ENCODE assay signal across 29 cellular contexts in genomic region chr5:101515721-101516120, GRCh38.
DNase-seq lines count a peak whose midpoint lies in the region; TF ChIP-seq lines count a peak whose summit lies in the region.
"Had no signal": no experiment of that assay in that cellular context is flagged by ENCODE, and none has a peak within 500 bp of the region (broad histone marks: within the 10 kb centered on the region; RNA-seq: fewer than 3 reads in every experiment).

No MANE protein-coding gene starts in this region.

- TF ChIP-seq POLR2A in thyroid gland (IDR thresholded peaks at IDR 0.05) (no peak), stomach (IDR thresholded peaks at IDR 0.05) (no peak)

- intact Hi-C loops in thyroid gland (cut with DNase I) = no loop called here
- intact Hi-C loops in stomach (cut with DNase I; ENCODE audit: low total_unique reads) = no loop called here

- TF ChIP-seq CTCF in thyroid gland (IDR thresholded peaks at IDR 0.05) (no peak), stomach (IDR thresholded peaks at IDR 0.05) (no peak)

- H3K4me3 ChIP-seq in thyroid gland (replicated peaks in 1 of 3) = no peak overlapping the region
- no peak overlapping the region for H3K4me3 ChIP-seq in stomach
- H3K4me3 ChIP-seq: A549; BLaER1; BLaER1 treated with 17β-estradiol and CSF1 and Interleukin-3, amounts not matched to agents 10 nM and 100 nM had no signal

- H3K36me3 ChIP-seq in thyroid gland (no peaks in the 10 kb centered on the region), stomach (no peaks in the 10 kb centered on the region)
- H3K36me3 ChIP-seq: BE2C, BLaER1 had no signal

- 27 to 31% methylated on average over 2 of the region's 2 CpGs for WGBS in thyroid gland, 2 donors
- WGBS in stomach, 5 donors = 66 to 82% (median 74%) methylated on average over 2 of the region's 2 CpGs

- H3K27me3 ChIP-seq in thyroid gland (no peaks in the 10 kb centered on the region), stomach (no peaks in the 10 kb centered on the region)
- H3K27me3 ChIP-seq: BE2C; BLaER1; BLaER1 treated with 17β-estradiol and CSF1 and Interleukin-3, amounts not matched to agents 10 nM and 100 nM had no signal

- H3K27ac ChIP-seq in thyroid gland = peak overlapping the region; percentile 14 to 60 (median 17)
- H3K27ac ChIP-seq in stomach = no peak overlapping the region
- H3K27ac ChIP-seq: 22Rv1; A549; BLaER1; BLaER1 treated with 17β-estradiol and CSF1 and Interleukin-3, amounts not matched to agents 10 nM and 100 nM; C4-2B had no signal

- H3K4me1 ChIP-seq in thyroid gland (peaks cover 3 to 20% of the 10 kb centered on the region in 2 donors), stomach (no peaks in the 10 kb centered on the region)
- H3K4me1 ChIP-seq: A549, BE2C, BLaER1, Caco-2 had no signal

- H3K9me3 ChIP-seq in thyroid gland (no peaks in the 10 kb centered on the region), stomach (peaks cover 0 to 24% (median 8%) of the 10 kb centered on the region in 4 donors)
- H3K9me3 ChIP-seq: A549, BE2C had no signal

- DNase-seq in astrocyte of the hippocampus (ENCODE audit: low read depth, low spot score) = peak; percentile 3
- peak; percentile 63 to 68 for DNase-seq in thyroid gland
- DNase-seq in stomach = no peak
- DNase-seq in NCI-H2171 (lab: John Stamatoyannopoulos, UW) = no peak
- DNase-seq: 8988T; ACHN; AML-193; BE2C; C1 segment of cervical spinal cord; Caco-2; Calu3; CD4-positive, alpha-beta memory T cell; CD4-positive, alpha-beta T cell; CD4-positive, CD25-positive, alpha-beta regulatory T cell; CD8-positive, alpha-beta memory T cell; CD8-positive, alpha-beta T cell; COR-L47; DMS 273 treated with DMSO at 0.1 percent for 48 hours; DMS153; DMS53; DMS79; DMS79 treated with DMSO at 0.1 percent for 48 hours; DND-41; EL had no signal

- TF ChIP-seq EP300 in stomach (IDR thresholded peaks at IDR 0.05) = no peak

Comparison
In these comparisons a context has a peak if more than half of its experiments do, and no peak if none do; other contexts are left out.
1. DNase-seq: peak in astrocyte of the hippocampus (single experiment) and thyroid gland (2 of 2); none in stomach (single experiment) and NCI-H2171 (single experiment).
2. H3K27ac ChIP-seq: peak in thyroid gland (3 of 3); none in stomach (0 of 5).